In the genomic region with DNA sequence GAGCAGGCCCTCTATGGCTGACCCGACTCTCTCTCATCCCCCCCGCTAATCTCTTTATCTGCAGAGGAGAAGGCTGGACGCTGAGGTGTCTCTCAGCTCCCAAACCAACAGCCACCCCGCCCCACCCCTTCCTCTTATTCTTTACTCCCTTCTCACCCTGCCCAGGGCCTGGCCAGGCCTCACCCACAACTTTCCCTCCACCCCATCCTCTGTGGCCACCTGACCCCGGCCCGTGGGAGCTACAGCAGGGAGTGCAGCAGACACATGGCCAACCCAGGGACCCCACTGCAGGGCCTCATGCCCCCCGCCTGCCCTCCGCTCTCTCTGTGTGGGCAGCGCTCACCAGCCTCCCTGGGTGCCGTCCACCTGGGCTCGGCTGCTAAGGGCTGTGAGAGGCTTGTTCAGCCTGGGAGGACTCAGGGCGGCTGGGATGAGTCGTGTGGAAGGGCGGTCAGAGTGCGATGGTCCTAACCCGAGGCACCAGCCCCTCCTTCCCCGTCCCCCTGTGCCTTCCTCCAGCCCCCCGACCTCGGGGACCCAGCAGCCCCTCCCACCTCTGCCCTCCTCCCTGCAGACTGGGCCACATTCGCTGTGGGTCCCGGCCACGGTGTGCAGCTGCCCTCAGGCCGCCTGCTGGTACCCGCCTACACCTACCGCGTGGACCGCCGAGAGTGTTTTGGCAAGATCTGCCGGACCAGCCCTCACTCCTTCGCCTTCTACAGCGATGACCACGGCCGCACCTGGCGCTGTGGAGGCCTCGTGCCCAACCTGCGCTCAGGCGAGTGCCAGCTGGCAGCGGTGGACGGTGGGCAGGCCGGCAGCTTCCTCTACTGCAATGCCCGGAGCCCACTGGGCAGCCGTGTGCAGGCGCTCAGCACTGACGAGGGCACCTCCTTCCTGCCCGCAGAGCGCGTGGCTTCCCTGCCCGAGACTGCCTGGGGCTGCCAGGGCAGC, we compare ENCODE assay signal across 17 cellular contexts. TPM values are rescaled to one million over a fixed set of nuclear protein-coding genes. Genes with fewer than 3 reads are reported as not detected.
DNase-seq lines count a peak whose midpoint lies in the region; ATAC-seq, FAIRE-seq and TF ChIP-seq lines count a peak whose summit lies in the region.
"Had no signal": no experiment of that assay in that cellular context is flagged by ENCODE, and none has a peak within 500 bp of the region (broad histone marks: within the 10 kb centered on the region; RNA-seq: fewer than 3 reads in every experiment).

No MANE protein-coding gene starts in this region.

- H3K27me3 ChIP-seq in HepG2 (ENCODE audit: control insufficient read depth in 1 of 2, insufficient read depth in 2 of 2, low read length in 2 of 2) (no peaks in the 10 kb centered on the region), vagina (no peaks in the 10 kb centered on the region)

- BruUV-seq in HepG2 (replicated peaks; lab: Mats Ljungman, UMichigan) = no TSS peak

- no peaks in the 10 kb centered on the region for H3K9me3 ChIP-seq in HEK293 (ENCODE audit: control insufficient read depth, insufficient read depth, low read depth, low read length)
- H3K9me3 ChIP-seq in HepG2 (ENCODE audit: low read length) = no peaks in the 10 kb centered on the region
- no peaks in the 10 kb centered on the region for H3K9me3 ChIP-seq in vagina
- H3K9me3 ChIP-seq: esophagus squamous epithelium had no signal

- H3K36me3 ChIP-seq in HEK293 (ENCODE audit: control insufficient read depth in 2 of 2, insufficient read depth in 1 of 2, low read length in 2 of 2) = no peaks in the 10 kb centered on the region
- H3K36me3 ChIP-seq in HepG2 (replicated peaks in 1 of 2; ENCODE audit: control insufficient read depth in 1 of 2, insufficient read depth in 2 of 2, low read length in 2 of 2) = peaks cover 1 to 6% of the 10 kb centered on the region in 2 experiments; a peak in 3 of 5 replicates
- no peaks in the 10 kb centered on the region for H3K36me3 ChIP-seq in vagina
- H3K36me3 ChIP-seq: esophagus squamous epithelium had no signal

- POLR2A ChIA-PET in HEK293 (lab: Yijun Ruan, JAX) (no interaction called here), HepG2 (lab: Yijun Ruan, JAX) (no interaction called here)

- ATAC-seq in left cardiac atrium = no peak
- no peak for ATAC-seq in Right ventricle myocardium superior (ENCODE audit: poor library complexity)
- no peak for ATAC-seq in HepG2
- no peak for ATAC-seq in HG03439 (IDR thresholded peaks at IDR 0.05; ENCODE audit: unreplicated experiment)

- no peak for TF ChIP-seq RAD21 in HepG2 (CRISPR knock-in tag; IDR thresholded peaks at IDR 0.05)

- H3K4me2 ChIP-seq in HepG2 (ENCODE audit: low read depth, low read length) = no peak overlapping the region

- H3K4me3 ChIP-seq in HEK293 (ENCODE audit: low read depth, low read length) (no peak overlapping the region), HepG2 (replicated peaks in 1 of 3; ENCODE audit: insufficient read depth in 1 of 3, low read depth in 2 of 3, low read length in 3 of 3) (no peak overlapping the region), vagina (no peak overlapping the region)
- H3K4me3 ChIP-seq: esophagus squamous epithelium had no signal

- H4K20me1 ChIP-seq in HepG2 (ENCODE audit: insufficient read depth, low read length) = peaks cover 10% of the 10 kb centered on the region; the same call in 1 of the 2 replicates

- no peak overlapping the region for H2AFZ ChIP-seq in HepG2 (ENCODE audit: low read length)

- CTCF ChIA-PET in HEK293 (lab: Yijun Ruan, JAX) (no interaction called here), HepG2 (lab: Yijun Ruan, JAX; ENCODE audit: low intra/inter-chr PET ratio, low total read pairs) (no interaction called here)

- in situ Hi-C loops in HepG2 (cut with HindIII; ENCODE audit: extremely low pct_ligation_motif_present, low pct_unique_long_range_greater_than_20kb) = no loop called here

- H3K4me1 ChIP-seq in HEK293 (ENCODE audit: control insufficient read depth, insufficient read depth, low read length) (no peaks in the 10 kb centered on the region), HepG2 (ENCODE audit: insufficient read depth, low read length) (peaks cover 47% of the 10 kb centered on the region), vagina (no peaks in the 10 kb centered on the region)

- no peak overlapping the region for H3K9ac ChIP-seq in HepG2 (ENCODE audit: insufficient read depth, low read depth, low read length)

- TF ChIP-seq CTCF in HEK293 (tag by site-specific recombination; IDR thresholded peaks at IDR 0.05) (no peak), HepG2 (CRISPR knock-in tag; IDR thresholded peaks at IDR 0.05) (no peak), vagina (IDR thresholded peaks at IDR 0.05) (no peak)

- DNase-seq in left cardiac atrium = peak; percentile 21
- DNase-seq in Right ventricle myocardium superior = no peak
- DNase-seq in HepG2 (ENCODE audit: low spot score) = no peak
- peak; percentile 81 to 91 for DNase-seq in vagina (ENCODE audit: extremely low spot score in 2 of 2)
- no peak for DNase-seq in activated naive CD4-positive, alpha-beta T cell treated with anti-CD3 and anti-CD28 coated beads, Interleukin-2, amount 50 U/mL, for 16 hours
- no peak for DNase-seq in NCI-H226
- DNase-seq: activated CD8-positive, alpha-beta memory T cell treated with anti-CD3 and anti-CD28 coated beads, Interleukin-2, amount 50 U/mL, for 48 hours; esophagus squamous epithelium; glutamatergic neuron; NCI-H1105; NK-92 treated with Interleukin-12 subunit alpha and Interleukin-12 subunit beta, amount 100 ng/mL, for 24 hours; retina; RPMI8226 had no signal

- TF ChIP-seq EP300 in HepG2 (IDR thresholded peaks at IDR 0.05; ENCODE audit: low read depth in 2 of 2, low read length in 2 of 2) (no peak), HepG2 (CRISPR knock-in tag; IDR thresholded peaks at IDR 0.05; ENCODE audit: borderline replicate concordance) (no peak)

- FAIRE-seq in HepG2 (lab: Jason Lieb, UNC) = no peak

- intact Hi-C loops in left cardiac atrium (cut with DNase I) (no loop called here), Right ventricle myocardium superior (cut with DNase I) (no loop called here), HepG2 (cut with micrococcal nuclease; ENCODE audit: unreplicated experiment) (no loop called here), vagina (cut with DNase I) (no loop called here)

- 92% methylated on average over 47 of the region's 48 CpGs for WGBS in HepG2 (ENCODE audit: low lambda C conversion rate)

- no peak for TF ChIP-seq POLR2A in HepG2 (IDR thresholded peaks at IDR 0.05; ENCODE audit: insufficient read depth in 1 of 2, low read depth in 2 of 2, low read length in 2 of 2)
- no peak for TF ChIP-seq POLR2A in vagina (IDR thresholded peaks at IDR 0.05)

- peaks cover 25% of the 10 kb centered on the region for H3K79me2 ChIP-seq in HepG2 (ENCODE audit: insufficient read depth, low read length)

- H3K27ac ChIP-seq in HEK293 (ENCODE audit: extremely low read depth, low read depth, low read length) (no peak overlapping the region), HepG2 (ENCODE audit: extremely low read length, insufficient read depth, low read length) (no peak overlapping the region), vagina (no peak overlapping the region)
- H3K27ac ChIP-seq: esophagus squamous epithelium had no signal

RNA-seq across cellular contexts. Expression of a gene that starts 6.8 kb away (rescaled TPM):
- total RNA-seq in left cardiac atrium = under 1 TPM; 0.16 to 0.38 TPM
- not detected for total RNA-seq in Right ventricle myocardium superior
- total RNA-seq in HepG2 (2016; rRNA removed; fragmentation: Illumina TruSeq; extraction: Trizol) = 104 and 107 TPM in 2 replicates
- total RNA-seq in HepG2 (2016; cell fraction: cytosol; rRNA removed; fragmentation: Illumina TruSeq; extraction: Trizol; ENCODE audit: low read depth) = 27.0 and 30.1 TPM in 2 replicates
- total RNA-seq in HepG2 (2016; cell fraction: insoluble cytoplasmic fraction; rRNA removed; fragmentation: Illumina TruSeq; extraction: Trizol) = 108 and 118 TPM in 2 replicates
- total RNA-seq in HepG2 (2016; cell fraction: membrane; rRNA removed; fragmentation: Illumina TruSeq; extraction: Trizol) = 67.8 and 70.6 TPM in 2 replicates
- total RNA-seq in HepG2 (2016; cell fraction: nucleus; rRNA removed; fragmentation: Illumina TruSeq; extraction: Trizol) = 43.9 and 53.0 TPM in 2 replicates
- 53.5 and 71.4 TPM in 2 replicates for polyA plus RNA-seq in HepG2 (2011; rRNA removed)
- polyA plus RNA-seq in HepG2 (2011; cell fraction: cytosol; rRNA removed) = 52.8 and 126 TPM in 2 replicates
- 167 and 187 TPM in 2 replicates for polyA plus RNA-seq in HepG2 (2011; cell fraction: nucleus; rRNA removed)
- 34.5 and 40.6 TPM in 2 replicates for polyA plus RNA-seq in HepG2 (2012)
- 23.8 and 25.7 TPM in 2 replicates for polyA plus RNA-seq in HepG2 (2016; cell fraction: cytosol; fragmentation: Illumina TruSeq; extraction: Trizol; ENCODE audit: low read depth)
- 96.8 and 121 TPM in 2 replicates for polyA plus RNA-seq in HepG2 (2016; cell fraction: insoluble cytoplasmic fraction; fragmentation: Illumina TruSeq; extraction: Trizol; ENCODE audit: low read depth)
- polyA plus RNA-seq in HepG2 (2016; cell fraction: membrane; fragmentation: Illumina TruSeq; extraction: Trizol; ENCODE audit: low read depth) = 48.5 and 51.3 TPM in 2 replicates
- 84.0 and 95.2 TPM in 2 replicates for polyA plus RNA-seq in HepG2 (2016; cell fraction: nucleus; fragmentation: Illumina TruSeq; extraction: Trizol; ENCODE audit: insufficient read depth, low read depth)
- 114 TPM in 1 of 2 replicates, not detected in the other for polyA minus RNA-seq in HepG2 (2011; rRNA and poly(A)+ RNA removed; ENCODE audit: low replicate concordance)
- polyA minus RNA-seq in HepG2 (2011; cell fraction: cytosol; rRNA and poly(A)+ RNA removed) = 45.5 and 50.7 TPM in 2 replicates
- 32.4 and 35.0 TPM in 2 replicates for polyA minus RNA-seq in HepG2 (2011; cell fraction: nucleus; rRNA and poly(A)+ RNA removed)
- not detected for total RNA-seq in vagina
- total RNA-seq: esophagus squamous epithelium had no signal
- polyA plus RNA-seq: IgD-negative memory B cell had no signal

RNA-seq across cellular contexts. Expression of a gene that starts 39.1 kb away (rescaled TPM):
- under 1 TPM in 1 of 2 donors, not detected in 1; 0.44 TPM for total RNA-seq in left cardiac atrium
- total RNA-seq in Right ventricle myocardium superior = not detected
- 0.20 and 0.72 TPM in 2 replicates for total RNA-seq in HepG2 (2016; rRNA removed; fragmentation: Illumina TruSeq; extraction: Trizol)
- 0.30 TPM in 1 of 2 replicates, not detected in the other for total RNA-seq in HepG2 (2016; cell fraction: cytosol; rRNA removed; fragmentation: Illumina TruSeq; extraction: Trizol; ENCODE audit: low read depth)
- total RNA-seq in HepG2 (2016; cell fraction: insoluble cytoplasmic fraction; rRNA removed; fragmentation: Illumina TruSeq; extraction: Trizol) = 0.32 and 0.36 TPM in 2 replicates
- 0.34 and 0.52 TPM in 2 replicates for total RNA-seq in HepG2 (2016; cell fraction: membrane; rRNA removed; fragmentation: Illumina TruSeq; extraction: Trizol)
- 0.72 and 0.75 TPM in 2 replicates for total RNA-seq in HepG2 (2016; cell fraction: nucleus; rRNA removed; fragmentation: Illumina TruSeq; extraction: Trizol)
- polyA plus RNA-seq in HepG2 (2011; rRNA removed) = 0.17 and 0.30 TPM in 2 replicates
- polyA plus RNA-seq in HepG2 (2011; cell fraction: cytosol; rRNA removed) = 0.14 and 0.27 TPM in 2 replicates
- 4.0 and 5.9 TPM in 2 replicates for polyA plus RNA-seq in HepG2 (2011; cell fraction: nucleus; rRNA removed)
- 0.87 and 1.1 TPM in 2 replicates for polyA plus RNA-seq in HepG2 (2012)
- 0.07 TPM in 1 of 2 replicates, not detected in the other for polyA plus RNA-seq in HepG2 (2016; cell fraction: cytosol; fragmentation: Illumina TruSeq; extraction: Trizol; ENCODE audit: low read depth)
- 0.29 and 0.79 TPM in 2 replicates for polyA plus RNA-seq in HepG2 (2016; cell fraction: insoluble cytoplasmic fraction; fragmentation: Illumina TruSeq; extraction: Trizol; ENCODE audit: low read depth)
- 0.31 and 0.40 TPM in 2 replicates for polyA plus RNA-seq in HepG2 (2016; cell fraction: membrane; fragmentation: Illumina TruSeq; extraction: Trizol; ENCODE audit: low read depth)
- polyA plus RNA-seq in HepG2 (2016; cell fraction: nucleus; fragmentation: Illumina TruSeq; extraction: Trizol; ENCODE audit: insufficient read depth, low read depth) = 2.5 and 3.4 TPM in 2 replicates
- 2.6 TPM in 1 of 2 replicates, not detected in the other for polyA minus RNA-seq in HepG2 (2011; rRNA and poly(A)+ RNA removed; ENCODE audit: low replicate concordance)
- 1.1 and 1.4 TPM in 2 replicates for polyA minus RNA-seq in HepG2 (2011; cell fraction: cytosol; rRNA and poly(A)+ RNA removed)
- 1.9 and 2.1 TPM in 2 replicates for polyA minus RNA-seq in HepG2 (2011; cell fraction: nucleus; rRNA and poly(A)+ RNA removed)
- total RNA-seq in vagina = 0.98 TPM
- total RNA-seq: dermis microvascular lymphatic vessel endothelial cell had no signal
- polyA plus RNA-seq: IgD-negative memory B cell had no signal

RNA-seq across cellular contexts. Expression of a gene that starts 42.9 kb away (rescaled TPM):
- total RNA-seq in left cardiac atrium (1 to 10 TPM; 1.2 to 1.5 TPM), Right ventricle myocardium superior (2.0 TPM), HepG2 (2016; rRNA removed; fragmentation: Illumina TruSeq; extraction: Trizol) (not detected in 2 replicates), vagina (3.9 TPM)
- total RNA-seq in HepG2 (2016; cell fraction: cytosol; rRNA removed; fragmentation: Illumina TruSeq; extraction: Trizol; ENCODE audit: low read depth) = not detected in 2 replicates
- 0.11 TPM in 1 of 2 replicates, not detected in the other for total RNA-seq in HepG2 (2016; cell fraction: insoluble cytoplasmic fraction; rRNA removed; fragmentation: Illumina TruSeq; extraction: Trizol)
- total RNA-seq in HepG2 (2016; cell fraction: membrane; rRNA removed; fragmentation: Illumina TruSeq; extraction: Trizol) = 0.09 TPM in 1 of 2 replicates, not detected in the other
- 0.59 TPM in 1 of 2 replicates, not detected in the other for total RNA-seq in HepG2 (2016; cell fraction: nucleus; rRNA removed; fragmentation: Illumina TruSeq; extraction: Trizol)
- 0.04 and 0.31 TPM in 2 replicates for polyA plus RNA-seq in HepG2 (2011; rRNA removed)
- 0.15 and 0.24 TPM in 2 replicates for polyA plus RNA-seq in HepG2 (2011; cell fraction: cytosol; rRNA removed)
- 0.18 and 0.19 TPM in 2 replicates for polyA plus RNA-seq in HepG2 (2011; cell fraction: nucleus; rRNA removed)
- polyA plus RNA-seq in HepG2 (2012) = not detected in 2 replicates
- 0.41 TPM in 1 of 2 replicates, not detected in the other for polyA plus RNA-seq in HepG2 (2016; cell fraction: cytosol; fragmentation: Illumina TruSeq; extraction: Trizol; ENCODE audit: low read depth)
- not detected in 2 replicates for polyA plus RNA-seq in HepG2 (2016; cell fraction: insoluble cytoplasmic fraction; fragmentation: Illumina TruSeq; extraction: Trizol; ENCODE audit: low read depth)
- polyA plus RNA-seq in HepG2 (2016; cell fraction: membrane; fragmentation: Illumina TruSeq; extraction: Trizol; ENCODE audit: low read depth) = not detected in 2 replicates
- polyA plus RNA-seq in HepG2 (2016; cell fraction: nucleus; fragmentation: Illumina TruSeq; extraction: Trizol; ENCODE audit: insufficient read depth, low read depth) = not detected in 2 replicates
- 0.70 TPM in 1 of 2 replicates, not detected in the other for polyA minus RNA-seq in HepG2 (2011; rRNA and poly(A)+ RNA removed; ENCODE audit: low replicate concordance)
- not detected in 2 replicates for polyA minus RNA-seq in HepG2 (2011; cell fraction: cytosol; rRNA and poly(A)+ RNA removed)
- not detected in 2 replicates for polyA minus RNA-seq in HepG2 (2011; cell fraction: nucleus; rRNA and poly(A)+ RNA removed)
- total RNA-seq: dermis microvascular lymphatic vessel endothelial cell had no signal

RNA-seq across cellular contexts. Expression of a gene that starts 53.8 kb away (rescaled TPM):
- under 1 TPM in 1 of 2 donors, not detected in 1; 0.12 TPM for total RNA-seq in left cardiac atrium
- not detected for total RNA-seq in Right ventricle myocardium superior
- not detected in 2 replicates for total RNA-seq in HepG2 (2016; rRNA removed; fragmentation: Illumina TruSeq; extraction: Trizol)
- total RNA-seq in HepG2 (2016; cell fraction: cytosol; rRNA removed; fragmentation: Illumina TruSeq; extraction: Trizol; ENCODE audit: low read depth) = not detected in 2 replicates
- total RNA-seq in HepG2 (2016; cell fraction: insoluble cytoplasmic fraction; rRNA removed; fragmentation: Illumina TruSeq; extraction: Trizol) = not detected in 2 replicates
- not detected in 2 replicates for total RNA-seq in HepG2 (2016; cell fraction: membrane; rRNA removed; fragmentation: Illumina TruSeq; extraction: Trizol)
- total RNA-seq in HepG2 (2016; cell fraction: nucleus; rRNA removed; fragmentation: Illumina TruSeq; extraction: Trizol) = not detected in 2 replicates
- not detected in 2 replicates for polyA plus RNA-seq in HepG2 (2011; rRNA removed)
- polyA plus RNA-seq in HepG2 (2011; cell fraction: cytosol; rRNA removed) = not detected in 2 replicates
- not detected in 2 replicates for polyA plus RNA-seq in HepG2 (2011; cell fraction: nucleus; rRNA removed)
- polyA plus RNA-seq in HepG2 (2012) = not detected in 2 replicates
- polyA plus RNA-seq in HepG2 (2016; cell fraction: cytosol; fragmentation: Illumina TruSeq; extraction: Trizol; ENCODE audit: low read depth) = not detected in 2 replicates
- not detected in 2 replicates for polyA plus RNA-seq in HepG2 (2016; cell fraction: insoluble cytoplasmic fraction; fragmentation: Illumina TruSeq; extraction: Trizol; ENCODE audit: low read depth)
- polyA plus RNA-seq in HepG2 (2016; cell fraction: membrane; fragmentation: Illumina TruSeq; extraction: Trizol; ENCODE audit: low read depth) = not detected in 2 replicates
- polyA plus RNA-seq in HepG2 (2016; cell fraction: nucleus; fragmentation: Illumina TruSeq; extraction: Trizol; ENCODE audit: insufficient read depth, low read depth) = not detected in 2 replicates
- polyA minus RNA-seq in HepG2 (2011; rRNA and poly(A)+ RNA removed; ENCODE audit: low replicate concordance) = not detected in 2 replicates
- polyA minus RNA-seq in HepG2 (2011; cell fraction: cytosol; rRNA and poly(A)+ RNA removed) = not detected in 2 replicates
- polyA minus RNA-seq in HepG2 (2011; cell fraction: nucleus; rRNA and poly(A)+ RNA removed) = not detected in 2 replicates
- not detected for total RNA-seq in vagina
- total RNA-seq: dermis microvascular lymphatic vessel endothelial cell had no signal
- polyA plus RNA-seq: IgD-negative memory B cell had no signal

Comparison
In these comparisons a context has a peak if more than half of its experiments do, and no peak if none do; other contexts are left out.
1. DNase-seq: peak in left cardiac atrium (single experiment) and vagina (2 of 2); none in Right ventricle myocardium superior (single experiment), HepG2 (single experiment), activated naive CD4-positive, alpha-beta T cell treated with anti-CD3 and anti-CD28 coated beads, Interleukin-2, amount 50 U/mL, for 16 hours (single experiment) and NCI-H226 (single experiment).
2. RNA of a gene that starts 6.8 kb away (total RNA-seq): 27.0 to 118 TPM in HepG2; not detected in vagina (single experiment), 0.16 to 0.38 TPM in left cardiac atrium and not detected in Right ventricle myocardium superior (single experiment); every median in the first group is over 10 times any median in the second.